Comparison of ENCODE assay signal across 19 cellular contexts in genomic region chr15:95267476-95267875, GRCh38.
DNase-seq lines count a peak whose midpoint lies in the region; ATAC-seq and TF ChIP-seq lines count a peak whose summit lies in the region.
"Had no signal": no experiment of that assay in that cellular context is flagged by ENCODE, and none has a peak within 500 bp of the region (broad histone marks: within the 10 kb centered on the region; RNA-seq: fewer than 3 reads in every experiment).

No MANE protein-coding gene starts in this region.

- CTCF ChIA-PET in OCI-LY7 (lab: Charles Lee; ENCODE audit: unreplicated experiment) = no interaction called here

- H3K27ac ChIP-seq in left ventricle myocardium inferior (replicated peaks) (peak overlapping the region; percentile 54), gastrocnemius medialis (peak overlapping the region; percentile 18 to 70 (median 46)), OCI-LY7 (ENCODE audit: low read depth, low read length, poor library complexity, severe bottlenecking) (no peak overlapping the region)
- H3K27ac ChIP-seq: BLaER1 treated with 17β-estradiol and CSF1 and Interleukin-3, amounts not matched to agents 10 nM and 100 nM had no signal

- H3K4me3 ChIP-seq in left ventricle myocardium inferior = no peak overlapping the region
- no peak overlapping the region for H3K4me3 ChIP-seq in gastrocnemius medialis
- no peak overlapping the region for H3K4me3 ChIP-seq in OCI-LY7 (ENCODE audit: low read depth, low read length, poor library complexity, severe bottlenecking)
- H3K4me3 ChIP-seq: BLaER1 treated with 17β-estradiol and CSF1 and Interleukin-3, amounts not matched to agents 10 nM and 100 nM; stomach had no signal

- no peaks in the 10 kb centered on the region for H3K9me2 ChIP-seq in OCI-LY7 (ENCODE audit: insufficient read depth, low read length)
- H3K9me2 ChIP-seq: SK-N-SH had no signal

- BruUV-seq in OCI-LY7 (replicated peaks; lab: Mats Ljungman, UMichigan) = no TSS peak

- DNase-seq in left ventricle myocardium inferior (no peak), Right ventricle myocardium superior (no peak), left lobe of liver (ENCODE audit: low spot score) (no peak), gastrocnemius medialis (no peak), cerebellum (ENCODE audit: low spot score) (no peak), OCI-LY7 (ENCODE audit: low spot score) (no peak), NCI-H82 (lab: John Stamatoyannopoulos, UW) (no peak)
- DNase-seq in activated CD4-positive, alpha-beta T cell treated with anti-CD3 and anti-CD28 coated beads, Interleukin-2, amount 50 U/mL, for 48 hours = no peak
- DNase-seq: activated CD4-positive, CD25-positive, alpha-beta regulatory T cell treated with anti-CD3 and anti-CD28 coated beads, Interleukin-2, amount 50 U/mL, for 72 hours; activated CD8-positive, alpha-beta memory T cell treated with anti-CD3 and anti-CD28 coated beads, Interleukin-2, amount 10 ng/mL, durations not matched to agents 7 days and 5 days; caudate nucleus; effector CD8-positive, alpha-beta T cell; GF-D8; kidney glomerular epithelial cell; SK-N-SH; stimulated activated CD4-positive, alpha-beta T cell treated with anti-CD3 and anti-CD28 coated beads, Interleukin-2, amount 100 ng/mL, for 24 hours; stomach; T-helper 9 cell had no signal

- in situ Hi-C loops in gastrocnemius medialis (cut with MboI; ENCODE audit: low sequenced_read_pairs in 4 of 4) = loop anchor here in 3 of 4 donors (10.0 to 25.0 kb wide), 5 partner anchors 895 to 1970 kb away; partner anchors contain the start of gene NR2F2 (in 1 of the 3)

- no peaks in the 10 kb centered on the region for H4K20me1 ChIP-seq in OCI-LY7 (ENCODE audit: insufficient read depth, low read length)
- H4K20me1 ChIP-seq: BLaER1 treated with 17β-estradiol and CSF1 and Interleukin-3, amounts not matched to agents 10 nM and 100 nM had no signal

- intact Hi-C loops in left ventricle myocardium inferior (cut with micrococcal nuclease) = loop anchor here (10.0 kb wide), 1 partner anchor 1077 kb away; no protein-coding TSS in a partner anchor
- intact Hi-C loops in Right ventricle myocardium superior (cut with DNase I) = loop anchor here (10.0 kb wide), 2 partner anchors 577 to 1967 kb away; no protein-coding TSS in a partner anchor
- intact Hi-C loops in gastrocnemius medialis (cut with DNase I; ENCODE audit: low total_unique reads) = no loop called here
- intact Hi-C loops in OCI-LY7 (cut with micrococcal nuclease; ENCODE audit: unreplicated experiment) = no loop called here

- no peaks in the 10 kb centered on the region for H3K9me3 ChIP-seq in left ventricle myocardium inferior (replicated peaks)
- H3K9me3 ChIP-seq in gastrocnemius medialis = no peaks in the 10 kb centered on the region
- no peaks in the 10 kb centered on the region for H3K9me3 ChIP-seq in OCI-LY7 (ENCODE audit: low read length)
- H3K9me3 ChIP-seq: BLaER1 treated with 17β-estradiol and CSF1 and Interleukin-3, amounts not matched to agents 10 nM and 100 nM; SK-N-SH; stomach had no signal

- no peak overlapping the region for H3K4me2 ChIP-seq in OCI-LY7 (ENCODE audit: low read length)
- H3K4me2 ChIP-seq: SK-N-SH had no signal

- TF ChIP-seq CTCF in left ventricle myocardium inferior (IDR thresholded peaks at IDR 0.05; ENCODE audit: borderline replicate concordance) (no peak), gastrocnemius medialis (IDR thresholded peaks at IDR 0.05 in 4 of 5, conservative IDR thresholded peaks at IDR 0.05 in 1 of 5) (no peak), OCI-LY7 (conservative IDR thresholded peaks at IDR 0.05; ENCODE audit: low read length) (no peak)

- no peak for TF ChIP-seq POLR2A in gastrocnemius medialis (IDR thresholded peaks at IDR 0.05)

- no peaks in the 10 kb centered on the region for H3K36me3 ChIP-seq in left ventricle myocardium inferior
- H3K36me3 ChIP-seq in gastrocnemius medialis = no peaks in the 10 kb centered on the region
- no peaks in the 10 kb centered on the region for H3K36me3 ChIP-seq in OCI-LY7 (ENCODE audit: insufficient read depth, low read length)
- H3K36me3 ChIP-seq: BLaER1 treated with 17β-estradiol and CSF1 and Interleukin-3, amounts not matched to agents 10 nM and 100 nM; stomach had no signal

- POLR2A ChIA-PET in OCI-LY7 (lab: Charles Lee) = interaction anchor here (1.2 to 1.3 kb wide), 2 partner anchors 13 to 18 kb away, joined by 3 read pairs; no protein-coding TSS in a partner anchor

- H3K79me2 ChIP-seq in OCI-LY7 (ENCODE audit: insufficient read depth, low read depth, low read length) = no peaks in the 10 kb centered on the region

- H3K4me1 ChIP-seq in left ventricle myocardium inferior (no peaks in the 10 kb centered on the region), gastrocnemius medialis (peaks cover 0 to 3% of the 10 kb centered on the region in 2 donors), OCI-LY7 (ENCODE audit: insufficient read depth, low read length, poor library complexity, severe bottlenecking) (no peaks in the 10 kb centered on the region)

- H2AFZ ChIP-seq in OCI-LY7 (ENCODE audit: low read length) = no peak overlapping the region

- ATAC-seq in Right ventricle myocardium superior (ENCODE audit: poor library complexity) (no peak), left lobe of liver (peak; percentile 72), gastrocnemius medialis (peak in 1 of 2 donors; percentile 37)
- ATAC-seq: activated CD8-positive, alpha-beta memory T cell treated with anti-CD3 and anti-CD28 coated beads, Interleukin-2, amount 10 ng/mL, durations not matched to agents 7 days and 5 days had no signal

- H3K27me3 ChIP-seq in left ventricle myocardium inferior (ENCODE audit: low read depth) = peaks cover 5% of the 10 kb centered on the region
- no peaks in the 10 kb centered on the region for H3K27me3 ChIP-seq in gastrocnemius medialis
- H3K27me3 ChIP-seq: stomach had no signal

Comparison
In these comparisons a context has a peak if more than half of its experiments do, and no peak if none do; other contexts are left out.
1. intact Hi-C loops: an anchor here in left ventricle myocardium inferior (10.0 kb wide) and Right ventricle myocardium superior (10.0 kb wide); none called in gastrocnemius medialis and OCI-LY7.